In the genomic region with DNA sequence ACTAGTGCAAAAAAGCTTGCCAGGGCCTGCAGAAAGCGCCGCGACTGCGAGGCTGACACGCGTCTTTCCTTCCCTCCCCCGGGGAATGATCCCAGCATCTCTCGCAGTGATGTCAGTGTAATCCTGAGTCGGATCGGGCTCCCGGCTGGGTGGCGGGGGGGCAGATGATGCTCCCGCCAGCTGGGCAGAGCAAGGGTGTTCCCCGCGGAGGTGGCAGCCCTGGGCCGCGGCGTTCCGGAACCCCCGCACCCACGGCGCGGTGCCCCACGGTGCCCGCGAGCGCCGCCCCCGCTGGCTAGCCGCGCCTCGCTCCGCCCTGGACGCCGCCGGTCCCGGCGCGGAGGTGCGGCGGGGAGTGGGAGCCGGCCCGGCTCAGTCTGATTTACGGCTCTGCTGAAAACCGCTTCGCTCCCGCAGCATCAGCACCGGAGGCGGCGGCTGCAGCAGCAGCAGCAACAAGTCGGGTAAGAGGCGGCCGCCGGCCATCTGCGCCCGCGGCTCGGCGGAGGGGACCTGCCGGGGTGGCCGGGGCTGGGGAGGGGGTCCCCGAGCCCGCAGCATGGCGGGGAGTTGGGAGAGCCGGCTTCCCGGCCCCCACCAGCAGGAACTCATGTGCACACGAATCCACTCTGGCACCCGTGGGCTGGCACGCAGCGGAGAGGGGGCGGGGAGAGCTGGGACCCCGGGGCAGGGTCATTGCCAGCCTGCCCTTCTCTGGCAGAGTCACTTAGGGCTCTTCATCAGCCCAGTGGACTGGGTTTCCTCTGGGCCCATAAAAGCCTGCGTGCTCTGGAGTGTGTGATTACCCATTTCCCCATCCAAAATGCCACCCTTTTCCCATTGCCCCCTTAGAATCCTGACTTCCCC, we compare ENCODE assay signal across 8 cellular contexts. TPM values are rescaled to one million over a fixed set of nuclear protein-coding genes. Genes with fewer than 3 reads are reported as not detected.
DNase-seq lines count a peak whose midpoint lies in the region; ATAC-seq and TF ChIP-seq lines count a peak whose summit lies in the region.

ZNF365 (plus strand) TSS at position 375 of the 867 bp plus-strand sequence. CDS start 1,825 bp downstream, outside the sequence.

- peak within 1 kb of the TSS; percentile 49 for H3K27ac Mint-ChIP-seq in activated naive CD8-positive, alpha-beta T cell treated with anti-CD3 and anti-CD28 coated beads, Interleukin-2, amount 50 U/mL, for 24 hours

- no peaks in the 10 kb centered on the region for H3K36me3 Mint-ChIP-seq in activated naive CD8-positive, alpha-beta T cell treated with anti-CD3 and anti-CD28 coated beads, Interleukin-2, amount 50 U/mL, for 24 hours (ENCODE audit: low read depth)

- CTCF ChIA-PET in RWPE1 (lab: Yijun Ruan, JAX), result no interaction called here

- no peak within 1 kb of the TSS for H3K27ac ChIP-seq in RWPE1

- POLR2A ChIA-PET in RWPE1 (lab: Yijun Ruan, JAX; ENCODE audit: low non-redundant PET), result no interaction called here

- intact Hi-C loops in left ventricle myocardium superior (cut with micrococcal nuclease), result no loop called here
- intact Hi-C loops in posterior vena cava (cut with DNase I), result no loop called here

- peaks cover 39% of the 10 kb centered on the region for H3K27me3 Mint-ChIP-seq in activated naive CD8-positive, alpha-beta T cell treated with anti-CD3 and anti-CD28 coated beads, Interleukin-2, amount 50 U/mL, for 24 hours

- H3K9me3 Mint-ChIP-seq in activated naive CD8-positive, alpha-beta T cell treated with anti-CD3 and anti-CD28 coated beads, Interleukin-2, amount 50 U/mL, for 24 hours, result no peaks in the 10 kb centered on the region

- peak; percentile 80 for ATAC-seq in activated naive CD8-positive, alpha-beta T cell treated with anti-CD3 and anti-CD28 coated beads, Interleukin-2, amount 50 U/mL, for 24 hours
- ATAC-seq in left ventricle myocardium superior (peak; percentile 81), GM18858 (IDR thresholded peaks at IDR 0.05; ENCODE audit: unreplicated experiment) (no peak), HG02870 (IDR thresholded peaks at IDR 0.05; ENCODE audit: unreplicated experiment) (no peak)

- TF ChIP-seq CTCF in RWPE1 (conservative IDR thresholded peaks at IDR 0.05; ENCODE audit: low read depth), result no peak

- DNase-seq in NCI-H2081 (lab: John Stamatoyannopoulos, UW) (peak; percentile 12 to 51), NCI-H2081 treated with DMSO at 0.1 percent for 48 hours (lab: John Stamatoyannopoulos, UW) (no peak), RWPE1 (ENCODE audit: low spot score) (peak; percentile 50), left ventricle myocardium superior (peak; percentile 36), posterior vena cava (ENCODE audit: low spot score) (peak; percentile 84)
- DNase-seq in activated naive CD8-positive, alpha-beta T cell treated with anti-CD3 and anti-CD28 coated beads, Interleukin-2, amount 50 U/mL, for 24 hours, result peak; percentile 42

- H3K4me3 Mint-ChIP-seq in activated naive CD8-positive, alpha-beta T cell treated with anti-CD3 and anti-CD28 coated beads, Interleukin-2, amount 50 U/mL, for 24 hours, result peak within 1 kb of the TSS; percentile 76

- H3K4me1 Mint-ChIP-seq in activated naive CD8-positive, alpha-beta T cell treated with anti-CD3 and anti-CD28 coated beads, Interleukin-2, amount 50 U/mL, for 24 hours, result peaks cover 9% of the 10 kb centered on the region

RNA-seq across cellular contexts. Expression of gene ZNF365, which starts in this region (rescaled TPM):
- total RNA-seq in left ventricle myocardium superior (not detected), posterior vena cava (under 1 TPM; 0.10 to 0.23 TPM)

Comparison
In these comparisons a context has a peak if more than half of its experiments do, and no peak if none do; other contexts are left out.
1. Peak in DNase-seq and ATAC-seq in left ventricle myocardium superior; RNA of the gene not detected or under 1 TPM.
2. Peak in DNase-seq in posterior vena cava; RNA of the gene not detected or under 1 TPM.